ENCODE assay signal across 9 cellular contexts in the genomic region with DNA sequence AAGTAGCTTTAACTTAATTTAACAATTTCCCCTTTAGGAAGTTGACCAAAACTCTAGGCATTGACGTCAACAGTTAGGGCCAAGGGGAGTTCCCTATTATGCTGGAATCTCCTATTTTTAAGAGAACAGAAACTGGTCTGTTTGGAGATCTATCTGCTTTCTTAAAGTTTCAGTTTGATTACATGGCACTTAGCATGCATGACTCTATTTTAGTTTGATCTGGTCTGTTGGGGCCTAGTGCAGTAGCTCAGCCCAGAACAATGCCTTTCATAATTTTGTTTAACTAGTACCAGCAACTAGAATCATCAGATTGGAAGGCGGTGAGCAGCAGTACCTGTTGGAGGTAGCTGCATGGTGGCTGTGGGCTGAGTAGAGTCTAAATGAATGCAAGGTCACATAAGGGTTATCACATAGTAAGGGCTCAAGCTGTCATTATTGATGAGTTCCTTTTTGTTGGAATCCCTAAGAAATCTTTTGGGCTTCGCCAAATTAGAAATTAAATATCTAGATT.
DNase-seq lines count a peak whose midpoint lies in the region; ATAC-seq lines count a peak whose summit lies in the region.
"Had no signal": no experiment of that assay in that cellular context is flagged by ENCODE, and none has a peak within 500 bp of the region (broad histone marks: within the 10 kb centered on the region; RNA-seq: fewer than 3 reads in every experiment).

No MANE protein-coding gene starts in this region.

- H3K4me1 ChIP-seq in rectal smooth muscle tissue (ENCODE audit: control insufficient read depth, insufficient read depth, low read length): no peaks in the 10 kb centered on the region

- H3K27ac ChIP-seq in rectal smooth muscle tissue (ENCODE audit: low read depth, low read length): peak overlapping the region; percentile 14

- DNase-seq in NCI-H524 treated with DMSO at 0.1 percent for 48 hours (lab: John Stamatoyannopoulos, UW): no peak
- no peak for DNase-seq in SW 1271 (lab: John Stamatoyannopoulos, UW)
- no peak for DNase-seq in NCI-H82 treated with DMSO at 0.1 percent for 48 hours (lab: John Stamatoyannopoulos, UW; ENCODE audit: unreplicated experiment)
- DNase-seq: activated CD8-positive, alpha-beta memory T cell treated with anti-CD3 and anti-CD28 coated beads for 24 hours; cortex of kidney had no signal

- no peaks in the 10 kb centered on the region for H3K27me3 ChIP-seq in rectal smooth muscle tissue (ENCODE audit: control insufficient read depth, insufficient read depth, low read length)

- H3K36me3 ChIP-seq in rectal smooth muscle tissue (ENCODE audit: control insufficient read depth, insufficient read depth, low read length): no peaks in the 10 kb centered on the region

- ATAC-seq in GM18873 (IDR thresholded peaks at IDR 0.05; ENCODE audit: low FRiP score, unreplicated experiment) (peak; percentile 69), GM21723 (IDR thresholded peaks at IDR 0.05; ENCODE audit: unreplicated experiment) (peak; percentile 92), HG03469 (IDR thresholded peaks at IDR 0.05; ENCODE audit: unreplicated experiment) (peak; percentile 77)

- H3K9ac ChIP-seq in rectal smooth muscle tissue (ENCODE audit: low read length): no peak overlapping the region

- no peak overlapping the region for H3K4me3 ChIP-seq in rectal smooth muscle tissue (ENCODE audit: low read length)
